ENCODE assay signal across 1 cellular context in genomic region chr17:78958556-78959191, GRCh38.
TF ChIP-seq lines count a peak whose summit lies in the region.

No MANE protein-coding gene starts in this region.

TF ChIP-seq in A549, 52 proteins besides CTCF, POLR2A, EP300 and RAD21 (continued from another document):
- TF ChIP-seq REST (IDR thresholded peaks at IDR 0.05) (no peak), PHF8 (IDR thresholded peaks at IDR 0.05; ENCODE audit: borderline replicate concordance, low read depth) (no peak), FOXS1 (CRISPR knock-in tag; IDR thresholded peaks at IDR 0.05) (no peak), NR3C1 (IDR thresholded peaks at IDR 0.05) (no peak), HES2 (IDR thresholded peaks at IDR 0.05) (no peak), KDM5A (IDR thresholded peaks at IDR 0.05) (no peak), KDM1A (IDR thresholded peaks at IDR 0.05; ENCODE audit: low read depth) (no peak), JUNB (IDR thresholded peaks at IDR 0.05) (no peak), ZC3H11A (IDR thresholded peaks at IDR 0.05) (no peak), HDAC2 (IDR thresholded peaks at IDR 0.05) (no peak), USF2 (IDR thresholded peaks at IDR 0.05) (peak; percentile 21; the same call in 1 of the 2 replicates)
